ENCODE assay signal across 2 cellular contexts in the genomic region with DNA sequence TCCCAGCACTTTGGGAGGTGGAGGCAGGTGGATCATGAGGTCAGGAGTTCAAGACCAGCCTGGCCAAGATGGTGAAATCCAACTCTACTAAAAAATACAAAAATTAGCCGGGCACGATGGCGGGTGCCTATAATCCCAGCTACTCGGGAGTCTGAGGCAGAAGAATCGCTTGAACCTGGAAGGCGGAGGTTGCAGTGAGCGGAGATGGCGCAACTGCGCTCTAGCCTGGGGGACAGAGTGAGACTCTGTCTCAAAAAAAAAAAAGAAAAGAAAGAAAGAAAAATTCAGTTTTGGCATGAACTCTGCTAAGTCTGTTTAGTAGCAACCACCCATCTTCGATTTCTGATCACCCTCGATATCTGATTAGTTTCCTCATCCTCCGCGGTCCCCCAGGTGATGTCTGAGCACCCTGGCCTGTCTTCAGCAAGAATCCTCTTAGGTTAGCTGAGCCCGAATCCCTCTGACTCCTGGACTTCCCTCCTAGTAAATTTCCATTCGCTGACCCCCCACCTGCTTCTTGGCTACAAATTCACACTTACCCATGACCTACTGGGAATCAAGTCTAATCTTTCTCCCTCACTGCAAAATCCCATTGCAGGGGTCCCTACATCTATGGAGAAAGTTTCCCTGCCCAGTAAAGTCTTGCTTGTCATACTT.
TF ChIP-seq lines count a peak whose summit lies in the region.

No MANE protein-coding gene starts in this region.

TF ChIP-seq in GM23338, 12 proteins besides CTCF, POLR2A, EP300 and RAD21:
- TF ChIP-seq CREB1 (CRISPR knock-in tag; IDR thresholded peaks at IDR 0.05; ENCODE audit: low read depth) = no peak
- TF ChIP-seq EZH2phosphoT487 (IDR thresholded peaks at IDR 0.05; ENCODE audit: unreplicated experiment) = no peak
- TF ChIP-seq NANOG (IDR thresholded peaks at IDR 0.05; ENCODE audit: borderline replicate concordance) = no peak
- TF ChIP-seq, protein P1, sequence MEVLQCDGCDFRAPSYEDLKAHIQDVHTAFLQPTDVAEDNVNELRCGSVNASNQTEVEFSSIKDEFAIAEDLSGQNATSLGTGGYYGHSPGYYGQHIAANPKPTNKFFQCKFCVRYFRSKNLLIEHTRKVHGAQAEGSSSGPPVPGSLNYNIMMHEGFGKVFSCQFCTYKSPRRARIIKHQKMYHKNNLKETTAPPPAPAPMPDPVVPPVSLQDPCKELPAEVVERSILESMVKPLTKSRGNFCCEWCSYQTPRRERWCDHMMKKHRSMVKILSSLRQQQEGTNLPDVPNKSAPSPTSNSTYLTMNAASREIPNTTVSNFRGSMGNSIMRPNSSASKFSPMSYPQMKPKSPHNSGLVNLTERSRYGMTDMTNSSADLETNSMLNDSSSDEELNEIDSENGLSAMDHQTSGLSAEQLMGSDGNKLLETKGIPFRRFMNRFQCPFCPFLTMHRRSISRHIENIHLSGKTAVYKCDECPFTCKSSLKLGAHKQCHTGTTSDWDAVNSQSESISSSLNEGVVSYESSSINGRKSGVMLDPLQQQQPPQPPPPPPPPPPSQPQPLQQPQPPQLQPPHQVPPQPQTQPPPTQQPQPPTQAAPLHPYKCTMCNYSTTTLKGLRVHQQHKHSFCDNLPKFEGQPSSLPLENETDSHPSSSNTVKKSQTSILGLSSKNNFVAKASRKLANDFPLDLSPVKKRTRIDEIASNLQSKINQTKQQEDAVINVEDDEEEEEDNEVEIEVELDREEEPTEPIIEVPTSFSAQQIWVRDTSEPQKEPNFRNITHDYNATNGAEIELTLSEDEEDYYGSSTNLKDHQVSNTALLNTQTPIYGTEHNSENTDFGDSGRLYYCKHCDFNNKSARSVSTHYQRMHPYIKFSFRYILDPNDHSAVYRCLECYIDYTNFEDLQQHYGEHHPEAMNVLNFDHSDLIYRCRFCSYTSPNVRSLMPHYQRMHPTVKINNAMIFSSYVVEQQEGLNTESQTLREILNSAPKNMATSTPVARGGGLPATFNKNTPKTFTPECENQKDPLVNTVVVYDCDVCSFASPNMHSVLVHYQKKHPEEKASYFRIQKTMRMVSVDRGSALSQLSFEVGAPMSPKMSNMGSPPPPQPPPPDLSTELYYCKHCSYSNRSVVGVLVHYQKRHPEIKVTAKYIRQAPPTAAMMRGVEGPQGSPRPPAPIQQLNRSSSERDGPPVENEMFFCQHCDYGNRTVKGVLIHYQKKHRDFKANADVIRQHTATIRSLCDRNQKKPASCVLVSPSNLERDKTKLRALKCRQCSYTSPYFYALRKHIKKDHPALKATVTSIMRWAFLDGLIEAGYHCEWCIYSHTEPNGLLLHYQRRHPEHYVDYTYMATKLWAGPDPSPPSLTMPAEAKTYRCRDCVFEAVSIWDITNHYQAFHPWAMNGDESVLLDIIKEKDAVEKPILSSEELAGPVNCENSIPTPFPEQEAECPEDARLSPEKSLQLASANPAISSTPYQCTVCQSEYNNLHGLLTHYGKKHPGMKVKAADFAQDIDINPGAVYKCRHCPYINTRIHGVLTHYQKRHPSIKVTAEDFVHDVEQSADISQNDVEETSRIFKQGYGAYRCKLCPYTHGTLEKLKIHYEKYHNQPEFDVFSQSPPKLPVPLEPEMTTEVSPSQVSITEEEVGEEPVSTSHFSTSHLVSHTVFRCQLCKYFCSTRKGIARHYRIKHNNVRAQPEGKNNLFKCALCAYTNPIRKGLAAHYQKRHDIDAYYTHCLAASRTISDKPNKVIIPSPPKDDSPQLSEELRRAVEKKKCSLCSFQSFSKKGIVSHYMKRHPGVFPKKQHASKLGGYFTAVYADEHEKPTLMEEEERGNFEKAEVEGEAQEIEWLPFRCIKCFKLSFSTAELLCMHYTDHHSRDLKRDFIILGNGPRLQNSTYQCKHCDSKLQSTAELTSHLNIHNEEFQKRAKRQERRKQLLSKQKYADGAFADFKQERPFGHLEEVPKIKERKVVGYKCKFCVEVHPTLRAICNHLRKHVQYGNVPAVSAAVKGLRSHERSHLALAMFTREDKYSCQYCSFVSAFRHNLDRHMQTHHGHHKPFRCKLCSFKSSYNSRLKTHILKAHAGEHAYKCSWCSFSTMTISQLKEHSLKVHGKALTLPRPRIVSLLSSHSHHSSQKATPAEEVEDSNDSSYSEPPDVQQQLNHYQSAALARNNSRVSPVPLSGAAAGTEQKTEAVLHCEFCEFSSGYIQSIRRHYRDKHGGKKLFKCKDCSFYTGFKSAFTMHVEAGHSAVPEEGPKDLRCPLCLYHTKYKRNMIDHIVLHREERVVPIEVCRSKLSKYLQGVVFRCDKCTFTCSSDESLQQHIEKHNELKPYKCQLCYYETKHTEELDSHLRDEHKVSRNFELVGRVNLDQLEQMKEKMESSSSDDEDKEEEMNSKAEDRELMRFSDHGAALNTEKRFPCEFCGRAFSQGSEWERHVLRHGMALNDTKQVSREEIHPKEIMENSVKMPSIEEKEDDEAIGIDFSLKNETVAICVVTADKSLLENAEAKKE (CRISPR knock-in tag; IDR thresholded peaks at IDR 0.05) = no peak
- no peak for TF ChIP-seq JUNB (IDR thresholded peaks at IDR 0.05; ENCODE audit: unreplicated experiment)

TF ChIP-seq in HepG2, 621 proteins besides CTCF, POLR2A, EP300 and RAD21:
- TF ChIP-seq SMARCE1 (IDR thresholded peaks at IDR 0.05; ENCODE audit: borderline replicate concordance) = no peak
- no peak for TF ChIP-seq HMG20A (CRISPR knock-in tag; IDR thresholded peaks at IDR 0.05; ENCODE audit: borderline replicate concordance)
- TF ChIP-seq ZNF567 (CRISPR knock-in tag; IDR thresholded peaks at IDR 0.05; ENCODE audit: borderline replicate concordance) = no peak
- no peak for TF ChIP-seq ETV6 (CRISPR knock-in tag; conservative IDR thresholded peaks at IDR 0.05)
- TF ChIP-seq SAP130 (CRISPR knock-in tag; IDR thresholded peaks at IDR 0.05; ENCODE audit: low read depth) = no peak
- TF ChIP-seq NFKB2 (CRISPR knock-in tag; IDR thresholded peaks at IDR 0.05; ENCODE audit: borderline replicate concordance) = no peak
- TF ChIP-seq KAT2B (IDR thresholded peaks at IDR 0.05; ENCODE audit: borderline replicate concordance, low read depth, low read length) = no peak
- TF ChIP-seq ZNF83 (CRISPR knock-in tag; IDR thresholded peaks at IDR 0.05; ENCODE audit: borderline replicate concordance) = no peak
